Comparison of ENCODE assay signal across 19 cellular contexts in the genomic region with DNA sequence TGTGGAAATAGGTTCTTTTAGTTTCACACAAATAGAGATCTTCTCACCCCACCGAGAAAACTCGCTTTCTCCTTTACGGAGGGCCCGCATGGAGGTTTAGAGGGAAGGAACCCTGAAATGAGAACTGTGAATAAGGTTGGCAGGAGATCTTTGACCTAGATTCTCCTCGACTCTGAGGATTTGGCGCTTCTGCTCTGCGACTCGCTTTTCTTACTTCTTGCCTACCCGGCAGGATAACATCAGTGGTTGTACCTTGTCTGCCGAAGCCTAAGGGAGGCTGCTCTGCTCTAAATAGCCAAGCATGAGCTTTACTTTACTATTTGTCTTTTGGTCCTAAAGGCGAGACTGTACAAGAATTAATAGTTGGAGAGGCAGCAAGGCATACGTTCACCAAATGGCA.
DNase-seq lines count a peak whose midpoint lies in the region; ATAC-seq and TF ChIP-seq lines count a peak whose summit lies in the region.
"Had no signal": no experiment of that assay in that cellular context is flagged by ENCODE, and none has a peak within 500 bp of the region (broad histone marks: within the 10 kb centered on the region; RNA-seq: fewer than 3 reads in every experiment).

No MANE protein-coding gene starts in this region.

- H3K9me2 ChIP-seq in DOHH2 (replicated peaks; ENCODE audit: control insufficient read depth, low read length) = no peaks in the 10 kb centered on the region

- peaks cover 34% of the 10 kb centered on the region for H3F3A ChIP-seq in DOHH2 (ENCODE audit: control insufficient read depth, insufficient read depth)

- peak; percentile 46 for DNase-seq in cerebellar cortex (ENCODE audit: low spot score)
- no peak for DNase-seq in NCI-H2227 treated with DMSO at 0.1 percent for 48 hours (lab: John Stamatoyannopoulos, UW)
- DNase-seq in SIG-M5 treated with dmso at 0.1 percent for 504 hours (lab: John Stamatoyannopoulos, UW; ENCODE audit: unreplicated experiment) = no peak
- DNase-seq: Caco-2; CD4-positive, CD25-positive, alpha-beta regulatory T cell; CD8-positive, alpha-beta T cell; DMS153; DND-41; EL; GF-D8; H9 had no signal

- H3K27ac ChIP-seq in DOHH2 (ENCODE audit: low read depth, low read length) = peak overlapping the region; percentile 96
- peak overlapping the region; percentile 99 for H3K27ac ChIP-seq in OCI-LY3 (ENCODE audit: low read length)
- H3K27ac ChIP-seq: 22Rv1, BLaER1, C4-2B had no signal

- ATAC-seq in GM18873 (IDR thresholded peaks at IDR 0.05; ENCODE audit: low FRiP score, unreplicated experiment) = no peak
- ATAC-seq: CD8-positive, alpha-beta T cell; GM23338; HCT116 had no signal

- H3K9me3 ChIP-seq in DOHH2 (ENCODE audit: control insufficient read depth, insufficient read depth, low read length) (no peaks in the 10 kb centered on the region), OCI-LY3 (ENCODE audit: insufficient read depth, low read length) (no peaks in the 10 kb centered on the region)
- H3K9me3 ChIP-seq: BLaER1, Caco-2 had no signal

- H3K4me1 ChIP-seq in DOHH2 (ENCODE audit: control insufficient read depth, low read length) = peaks cover 100% of the 10 kb centered on the region
- peaks cover 94% of the 10 kb centered on the region for H3K4me1 ChIP-seq in OCI-LY3 (ENCODE audit: low read length)
- H3K4me1 ChIP-seq: Caco-2 had no signal

- no peaks in the 10 kb centered on the region for H4K20me1 ChIP-seq in DOHH2 (ENCODE audit: control insufficient read depth, insufficient read depth, low read depth, low read length)
- H4K20me1 ChIP-seq in OCI-LY3 (ENCODE audit: insufficient read depth, low read length) = no peaks in the 10 kb centered on the region
- H4K20me1 ChIP-seq: BLaER1 had no signal

- H2AFZ ChIP-seq in OCI-LY3 (ENCODE audit: low read depth, low read length) = no peak overlapping the region
- H2AFZ ChIP-seq: GM23338 had no signal

- H3K36me3 ChIP-seq in DOHH2 (ENCODE audit: control insufficient read depth, low read length) (no peaks in the 10 kb centered on the region), OCI-LY3 (replicated peaks; ENCODE audit: low read depth, low read length) (no peaks in the 10 kb centered on the region)
- H3K36me3 ChIP-seq: BLaER1 had no signal

- H3K4me2 ChIP-seq in DOHH2 (ENCODE audit: low read length) (peak overlapping the region; percentile 89), OCI-LY3 (ENCODE audit: low read length) (peak overlapping the region; percentile 69)
- H3K4me2 ChIP-seq: BLaER1, GM23338 had no signal

- H3K4me3 ChIP-seq in DOHH2 (ENCODE audit: low read length) = peak overlapping the region; percentile 68
- H3K4me3 ChIP-seq in OCI-LY3 (ENCODE audit: low read length) = no peak overlapping the region
- H3K4me3 ChIP-seq: BLaER1, GM23338 had no signal

- peaks cover 40% of the 10 kb centered on the region for H3K79me2 ChIP-seq in DOHH2 (ENCODE audit: control insufficient read depth, low read length)
- H3K79me2 ChIP-seq in OCI-LY3 (ENCODE audit: low read length) = peaks cover 16% of the 10 kb centered on the region

- H3K9ac ChIP-seq in OCI-LY3 (ENCODE audit: low read length) = peak overlapping the region; percentile 90
- H3K9ac ChIP-seq: BLaER1 had no signal

- H3K27me3 ChIP-seq in DOHH2 (ENCODE audit: control insufficient read depth, low read length) (no peaks in the 10 kb centered on the region), OCI-LY3 (ENCODE audit: low read depth, low read length) (no peaks in the 10 kb centered on the region)
- H3K27me3 ChIP-seq: BLaER1 had no signal

- TF ChIP-seq CTCF in DOHH2 (IDR thresholded peaks at IDR 0.05; ENCODE audit: low read depth, low read length, poor library complexity, severe bottlenecking) (no peak), OCI-LY3 (IDR thresholded peaks at IDR 0.05; ENCODE audit: low read depth, low read length) (no peak)
